In the genomic region with DNA sequence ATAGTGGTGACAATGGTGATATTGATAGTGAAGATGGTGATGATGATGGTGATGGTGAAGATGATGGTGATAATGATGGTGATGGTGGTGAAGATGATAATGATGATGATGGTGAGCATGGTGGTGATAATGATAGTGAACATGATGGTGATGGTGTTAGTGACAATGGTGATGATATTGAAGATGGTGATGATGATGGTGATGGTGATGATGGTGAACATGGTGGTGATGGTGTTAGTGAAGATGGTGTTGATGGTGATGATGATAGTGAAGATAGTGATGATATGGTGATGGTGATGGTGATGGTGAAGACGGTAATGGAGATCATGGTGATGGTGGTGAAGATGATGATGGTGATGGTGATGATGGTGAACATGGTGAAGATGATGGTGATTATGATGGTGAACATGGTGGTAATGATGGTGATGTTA, we compare ENCODE assay signal across 2 cellular contexts.
TF ChIP-seq lines count a peak whose summit lies in the region.

No MANE protein-coding gene starts in this region.

TF ChIP-seq in HepG2, 621 proteins besides CTCF, POLR2A, EP300 and RAD21:
- peak; percentile 62; the same call in 1 of the 2 replicates for TF ChIP-seq TRIM22 (IDR thresholded peaks at IDR 0.05)
- peak; percentile 94 for TF ChIP-seq CREB1 (IDR thresholded peaks at IDR 0.05)
- TF ChIP-seq CREB1 (CRISPR knock-in tag; IDR thresholded peaks at IDR 0.05): no peak
- no peak for TF ChIP-seq TFAP4 (IDR thresholded peaks at IDR 0.05; ENCODE audit: borderline replicate concordance, low read depth)
- no peak for TF ChIP-seq NCOA2 (CRISPR knock-in tag; IDR thresholded peaks at IDR 0.05)
- TF ChIP-seq SP2 (CRISPR knock-in tag; IDR thresholded peaks at IDR 0.05): no peak
- TF ChIP-seq THYN1 (CRISPR knock-in tag; IDR thresholded peaks at IDR 0.05; ENCODE audit: borderline replicate concordance, low read depth): no peak
- peak; percentile 23 for TF ChIP-seq ZNF282 (IDR thresholded peaks at IDR 0.05; ENCODE audit: partially characterized antibody)
- TF ChIP-seq TBP (CRISPR knock-in tag; IDR thresholded peaks at IDR 0.05): no peak
- TF ChIP-seq IKZF4 (CRISPR knock-in tag; IDR thresholded peaks at IDR 0.05; ENCODE audit: borderline replicate concordance, low read depth, not compliant biosample characterization): no peak
- TF ChIP-seq ATF7-NPFF (CRISPR knock-in tag; IDR thresholded peaks at IDR 0.05; ENCODE audit: low read depth): no peak
- no peak for TF ChIP-seq TMF1 (CRISPR knock-in tag; IDR thresholded peaks at IDR 0.05; ENCODE audit: low read depth)
- TF ChIP-seq ZNF337 (CRISPR knock-in tag; IDR thresholded peaks at IDR 0.05; ENCODE audit: borderline replicate concordance, low read depth): no peak
- TF ChIP-seq, protein P1, sequence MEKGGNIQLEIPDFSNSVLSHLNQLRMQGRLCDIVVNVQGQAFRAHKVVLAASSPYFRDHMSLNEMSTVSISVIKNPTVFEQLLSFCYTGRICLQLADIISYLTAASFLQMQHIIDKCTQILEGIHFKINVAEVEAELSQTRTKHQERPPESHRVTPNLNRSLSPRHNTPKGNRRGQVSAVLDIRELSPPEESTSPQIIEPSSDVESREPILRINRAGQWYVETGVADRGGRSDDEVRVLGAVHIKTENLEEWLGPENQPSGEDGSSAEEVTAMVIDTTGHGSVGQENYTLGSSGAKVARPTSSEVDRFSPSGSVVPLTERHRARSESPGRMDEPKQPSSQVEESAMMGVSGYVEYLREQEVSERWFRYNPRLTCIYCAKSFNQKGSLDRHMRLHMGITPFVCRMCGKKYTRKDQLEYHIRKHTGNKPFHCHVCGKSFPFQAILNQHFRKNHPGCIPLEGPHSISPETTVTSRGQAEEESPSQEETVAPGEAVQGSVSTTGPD (CRISPR knock-in tag; IDR thresholded peaks at IDR 0.05): no peak
- no peak for TF ChIP-seq ZNF546 (CRISPR knock-in tag; conservative IDR thresholded peaks at IDR 0.05)
- TF ChIP-seq SNAPC5 (CRISPR knock-in tag; IDR thresholded peaks at IDR 0.05; ENCODE audit: borderline replicate concordance): no peak
- TF ChIP-seq MNT (IDR thresholded peaks at IDR 0.05): 0 out of 2 replicates have a peak, but pooled peaks have one; percentile 3
- TF ChIP-seq ZNF775 (CRISPR knock-in tag; IDR thresholded peaks at IDR 0.05; ENCODE audit: borderline replicate concordance): no peak

TF ChIP-seq in K562, 482 proteins besides CTCF, POLR2A, EP300 and RAD21:
- no peak for TF ChIP-seq MGA (IDR thresholded peaks at IDR 0.05)
- no peak for TF ChIP-seq TAL1 (IDR thresholded peaks at IDR 0.05)
- no peak for TF ChIP-seq E2F1 (CRISPR knock-in tag; IDR thresholded peaks at IDR 0.05)
- TF ChIP-seq MAFK (IDR thresholded peaks at IDR 0.05; ENCODE audit: low read length): no peak
- no peak for TF ChIP-seq ZNF444 (CRISPR knock-in tag; IDR thresholded peaks at IDR 0.05)
- TF ChIP-seq HBP1 (CRISPR knock-in tag; IDR thresholded peaks at IDR 0.05): peak; percentile 58; the same call in 1 of the 2 replicates
- TF ChIP-seq TCFL5 (CRISPR knock-in tag; conservative IDR thresholded peaks at IDR 0.05): no peak
- TF ChIP-seq ARHGAP35 (IDR thresholded peaks at IDR 0.05; ENCODE audit: partially characterized antibody): peak; percentile 35
- peak; percentile 82; the same call in 1 of the 2 replicates for TF ChIP-seq TSC22D4 (tag; IDR thresholded peaks at IDR 0.05)
- peak; percentile 73; the same call in 1 of the 2 replicates for TF ChIP-seq EHMT2 (IDR thresholded peaks at IDR 0.05)
- TF ChIP-seq HDAC1 (IDR thresholded peaks at IDR 0.05): peak in 1 of 2 experiments; percentile 57; a peak in 2 of 4 replicates
- TF ChIP-seq ZNF143 (CRISPR knock-in tag; IDR thresholded peaks at IDR 0.05): no peak
- TF ChIP-seq SMARCA5 (IDR thresholded peaks at IDR 0.05): 0 out of 2 replicates have a peak, but pooled peaks have one; percentile 30
- TF ChIP-seq MCM3 (IDR thresholded peaks at IDR 0.05): peak; percentile 16; the same call in 1 of the 2 replicates
- TF ChIP-seq ELF4 (CRISPR knock-in tag; IDR thresholded peaks at IDR 0.05): peak; percentile 56; the same call in 1 of the 2 replicates
- peak; percentile 33 to 42; a peak in 1 of 4 replicates for TF ChIP-seq KDM1A (IDR thresholded peaks at IDR 0.05)
- TF ChIP-seq ZBTB26 (CRISPR knock-in tag; IDR thresholded peaks at IDR 0.05): peak; percentile 18; the same call in 1 of the 2 replicates
- TF ChIP-seq ATF2 (CRISPR knock-in tag; IDR thresholded peaks at IDR 0.05): no peak
- TF ChIP-seq PHF21A (IDR thresholded peaks at IDR 0.05; ENCODE audit: borderline replicate concordance, low read depth): no peak
- 0 out of 2 replicates have a peak, but pooled peaks have one; percentile 21 for TF ChIP-seq CTBP1 (IDR thresholded peaks at IDR 0.05; ENCODE audit: borderline replicate concordance)
